In the genomic region with DNA sequence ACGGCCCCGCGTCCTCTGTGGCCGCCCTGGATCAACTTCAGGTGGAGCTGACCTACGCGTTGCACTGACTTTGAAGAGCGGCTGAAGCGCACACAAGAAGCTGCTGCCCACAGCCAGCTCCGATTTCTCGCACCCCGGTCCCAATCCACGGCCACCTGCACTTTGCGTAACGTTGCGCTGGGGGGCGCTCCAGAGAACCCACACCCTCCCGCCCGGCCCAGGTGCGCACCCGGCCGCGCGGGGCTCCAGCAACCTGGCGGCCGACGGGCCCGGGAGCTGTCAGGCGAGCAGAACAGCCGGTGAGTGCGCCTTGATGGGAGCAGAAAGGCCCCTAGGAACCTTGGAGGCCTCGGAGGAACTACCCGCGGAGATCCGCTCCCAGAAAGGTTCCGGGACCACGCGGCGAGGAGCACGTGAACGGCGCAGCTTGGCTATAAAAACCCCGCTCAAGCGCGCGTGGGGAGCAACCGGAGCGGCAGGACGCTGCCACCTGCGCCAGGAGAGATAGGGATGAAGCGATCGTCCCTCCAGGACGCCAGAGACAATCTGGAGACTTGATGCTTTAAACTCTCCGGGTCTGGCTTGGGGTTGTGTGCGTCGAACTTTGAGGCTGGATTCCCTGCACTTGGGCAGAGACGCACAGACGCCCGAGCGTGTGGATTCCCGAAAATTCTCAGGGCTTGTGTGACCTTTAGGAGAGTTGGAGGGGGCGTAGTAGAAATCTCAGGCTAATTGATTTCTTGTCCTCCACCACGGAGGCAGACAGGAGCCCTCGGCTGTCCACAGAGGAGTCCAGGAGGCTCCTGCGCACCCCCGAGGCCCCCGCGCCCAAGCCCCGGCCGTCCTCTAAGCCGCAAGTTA, we compare ENCODE assay signal across 11 cellular contexts. TPM values are rescaled to one million over a fixed set of nuclear protein-coding genes. Genes with fewer than 3 reads are reported as not detected.
DNase-seq lines count a peak whose midpoint lies in the region; ATAC-seq, FAIRE-seq and TF ChIP-seq lines count a peak whose summit lies in the region.
"Had no signal": no experiment of that assay in that cellular context is flagged by ENCODE, and none has a peak within 500 bp of the region (broad histone marks: within the 10 kb centered on the region; RNA-seq: fewer than 3 reads in every experiment).

No MANE protein-coding gene starts in this region.

- H3K4me3 Mint-ChIP-seq in neural crest cell, result peak overlapping the region; percentile 83
- no peak overlapping the region for H3K4me3 Mint-ChIP-seq in T-helper 2 cell treated with Interferon-gamma antibody and Interleukin-4, amounts not matched to agents 5 μg/mL and 100 μg/mL, for 36 hours

- H3K18ac ChIP-seq in H1 (ENCODE audit: extremely low read depth, low read length), result no peak overlapping the region

- H3K79me2 ChIP-seq in H1 (ENCODE audit: control insufficient read depth in 1 of 2, insufficient read depth in 2 of 2, low read length in 2 of 2), result no peaks in the 10 kb centered on the region

- no peak for ATAC-seq in HG03432 (IDR thresholded peaks at IDR 0.05; ENCODE audit: unreplicated experiment)

- H3K4me2 ChIP-seq in H1 (ENCODE audit: insufficient read depth in 1 of 2, low read depth in 2 of 2, low read length in 2 of 2), result peak overlapping the region; percentile 88 to 97

- no peak overlapping the region for H2BK20ac ChIP-seq in H1 (ENCODE audit: low read length)

- POLR2A ChIA-PET in H1 (lab: Charles Lee; ENCODE audit: partially characterized antibody), result no interaction called here

- no peak for TF ChIP-seq POLR2A in H1 (IDR thresholded peaks at IDR 0.05; ENCODE audit: control extremely low read depth in 1 of 2, low read depth in 2 of 2, low read length in 2 of 2)

- DNase-seq in GM03348 (ENCODE audit: low spot score) (peak; percentile 6), H1 (ENCODE audit: low read depth in 1 of 2, low spot score in 2 of 2) (peak; percentile 31 to 83), neural crest cell (ENCODE audit: low read depth, low spot score) (peak; percentile 14), NCI-H2196 (lab: John Stamatoyannopoulos, UW; ENCODE audit: unreplicated experiment) (no peak), NOMO-1 treated with dmso at 0.1 percent for 144 hours (lab: John Stamatoyannopoulos, UW; ENCODE audit: unreplicated experiment) (no peak)
- no peak for DNase-seq in T-helper 2 cell treated with Interferon-gamma antibody and Interleukin-4, amounts not matched to agents 5 μg/mL and 100 μg/mL, for 36 hours (ENCODE audit: low spot score)
- DNase-seq: NCI-H1930 had no signal

- peaks cover 16% of the 10 kb centered on the region for H3K23me2 ChIP-seq in H1 (ENCODE audit: low read depth, low read length)

- H2BK15ac ChIP-seq in H1 (ENCODE audit: low read length), result no peak overlapping the region

- TF ChIP-seq RAD21 in H1 (IDR thresholded peaks at IDR 0.05 in 1 of 2, conservative IDR thresholded peaks at IDR 0.05 in 1 of 2; ENCODE audit: low read depth in 2 of 2, low read length in 2 of 2), result peak; percentile 59 to 69

- H2AFZ ChIP-seq in H1 (ENCODE audit: low read length), result peak overlapping the region; percentile 93

- no peak overlapping the region for H3K9ac ChIP-seq in HUES48 (ENCODE audit: low read depth, low read length)
- no peak overlapping the region for H3K9ac ChIP-seq in H1 (replicated peaks in 1 of 4; ENCODE audit: extremely low read depth in 1 of 4, low read depth in 3 of 4, low read length in 3 of 4)

- WGBS in H1 (ENCODE audit: extremely low coverage in 1 of 2, insufficient coverage in 1 of 2, insufficient read length in 1 of 2, insufficient replicate concordance in 2 of 2, low coverage in 1 of 2, low lambda C conversion rate in 2 of 2, missing lambda C conversion rate in 1 of 2), 2 experiments, result 3% methylated on average over 70 of the region's 70 CpGs; no CpG with 5 or more reads in 1 of the 2 experiments

- H2AK5ac ChIP-seq in H1 (ENCODE audit: low read depth, low read length), result no peak overlapping the region

- H3K36me3 ChIP-seq in HUES48 (ENCODE audit: control insufficient read depth, insufficient read depth, low read length) (no peaks in the 10 kb centered on the region), H1 (ENCODE audit: control insufficient read depth in 2 of 4, insufficient read depth in 4 of 4, low read length in 3 of 4) (no peaks in the 10 kb centered on the region)

- FAIRE-seq in H1 (lab: Jason Lieb, UNC), result no peak

- H4K20me1 ChIP-seq in H1 (replicated peaks in 1 of 2; ENCODE audit: control insufficient read depth in 1 of 2, insufficient read depth in 2 of 2, low read length in 2 of 2), result peaks cover 0 to 8% of the 10 kb centered on the region in 2 experiments

- no peak overlapping the region for H4K91ac ChIP-seq in H1 (replicated peaks; ENCODE audit: insufficient read length, low read length)

- H3K27ac Mint-ChIP-seq in neural crest cell (ENCODE audit: unreplicated experiment), result no peak overlapping the region
- H3K27ac Mint-ChIP-seq in T-helper 2 cell treated with Interferon-gamma antibody and Interleukin-4, amounts not matched to agents 5 μg/mL and 100 μg/mL, for 36 hours, result no peak overlapping the region

- H3K36me3 Mint-ChIP-seq in neural crest cell (ENCODE audit: low read depth), result no peaks in the 10 kb centered on the region
- no peaks in the 10 kb centered on the region for H3K36me3 Mint-ChIP-seq in T-helper 2 cell treated with Interferon-gamma antibody and Interleukin-4, amounts not matched to agents 5 μg/mL and 100 μg/mL, for 36 hours (ENCODE audit: low read depth)

- no peak overlapping the region for H3K23ac ChIP-seq in H1 (ENCODE audit: insufficient read length)

- H2BK120ac ChIP-seq in H1 (replicated peaks; ENCODE audit: low read depth, low read length), result no peak overlapping the region

- no peak overlapping the region for H2BK12ac ChIP-seq in H1 (ENCODE audit: low read depth, low read length)

- H3K4ac ChIP-seq in H1 (replicated peaks; ENCODE audit: insufficient read length, low read depth, low read length), result no peak overlapping the region

- peak overlapping the region; percentile 67 for H3K4me3 ChIP-seq in HUES48 (ENCODE audit: low read depth, low read length)
- H3K4me3 ChIP-seq in H1 (ENCODE audit: extremely low read depth in 1 of 4, insufficient read depth in 2 of 4, low read depth in 3 of 4, low read length in 4 of 4), result peak overlapping the region; percentile 41 to 70 (median 52)

- no peak overlapping the region for H2BK5ac ChIP-seq in H1 (ENCODE audit: low read depth, low read length)

- no peak overlapping the region for H4K5ac ChIP-seq in H1 (ENCODE audit: insufficient read length, low read depth, low read length)

- H4K8ac ChIP-seq in H1 (ENCODE audit: extremely low read depth, insufficient read depth, low read length), result no peak overlapping the region

- no peaks in the 10 kb centered on the region for H3K9me3 Mint-ChIP-seq in neural crest cell
- H3K9me3 Mint-ChIP-seq in T-helper 2 cell treated with Interferon-gamma antibody and Interleukin-4, amounts not matched to agents 5 μg/mL and 100 μg/mL, for 36 hours, result no peaks in the 10 kb centered on the region

- peaks cover 98% of the 10 kb centered on the region for H3K27me3 Mint-ChIP-seq in neural crest cell (ENCODE audit: low read depth)
- H3K27me3 Mint-ChIP-seq in T-helper 2 cell treated with Interferon-gamma antibody and Interleukin-4, amounts not matched to agents 5 μg/mL and 100 μg/mL, for 36 hours (ENCODE audit: low read depth), result peaks cover 52% of the 10 kb centered on the region

- no peak for TF ChIP-seq EP300 in H1 (IDR thresholded peaks at IDR 0.05; ENCODE audit: borderline replicate concordance in 1 of 2, low read depth in 2 of 2, low read length in 2 of 2)

- H3K27ac ChIP-seq in HUES48 (ENCODE audit: low read depth, low read length) (no peak overlapping the region), H1 (ENCODE audit: low read depth, low read length) (no peak overlapping the region)

- H3K4me1 Mint-ChIP-seq in neural crest cell, result peaks cover 8% of the 10 kb centered on the region
- no peaks in the 10 kb centered on the region for H3K4me1 Mint-ChIP-seq in T-helper 2 cell treated with Interferon-gamma antibody and Interleukin-4, amounts not matched to agents 5 μg/mL and 100 μg/mL, for 36 hours (ENCODE audit: low read depth)

- H3K4me1 ChIP-seq in HUES48 (ENCODE audit: control insufficient read depth, insufficient read depth, low read length), result peaks cover 8% of the 10 kb centered on the region
- peaks cover 0 to 6% (median 1%) of the 10 kb centered on the region in 4 experiments; a peak in 5 of 7 replicates for H3K4me1 ChIP-seq in H1 (replicated peaks in 1 of 4; ENCODE audit: control insufficient read depth in 3 of 4, insufficient read depth in 4 of 4, low read length in 3 of 4)

- H3K79me1 ChIP-seq in H1 (ENCODE audit: low read depth, low read length), result no peaks in the 10 kb centered on the region

- no peak overlapping the region for H3K14ac ChIP-seq in H1 (ENCODE audit: insufficient read length)

- TF ChIP-seq CTCF in H1 (IDR thresholded peaks at IDR 0.05; ENCODE audit: control extremely low read depth in 1 of 3, insufficient read depth in 1 of 3, low read depth in 1 of 3, low read length in 3 of 3) (peak; percentile 73 to 84 (median 82)), neural crest cell (conservative IDR thresholded peaks at IDR 0.05) (peak; percentile 47)

- H3K27me3 ChIP-seq in HUES48 (ENCODE audit: control insufficient read depth, insufficient read depth, low read length) (peaks cover 96% of the 10 kb centered on the region), H1 (replicated peaks in 1 of 4; ENCODE audit: control insufficient read depth in 3 of 4, extremely low read depth in 1 of 4, insufficient read depth in 3 of 4, low read length in 3 of 4) (peaks cover 15 to 65% (median 57%) of the 10 kb centered on the region in 4 experiments)

- no peaks in the 10 kb centered on the region for H3K9me3 ChIP-seq in HUES48 (ENCODE audit: control insufficient read depth, insufficient read depth, low read length)
- H3K9me3 ChIP-seq in H1 (ENCODE audit: insufficient read depth in 2 of 2, low read depth in 1 of 2, low read length in 1 of 2), result no peaks in the 10 kb centered on the region

- CTCF ChIA-PET in H1 (lab: Charles Lee; ENCODE audit: partially characterized antibody), result interaction anchor here (0.6 to 2.5 kb wide), 26 partner anchors 10 to 419 kb away, joined by 3 to 14 read pairs (median 4); no protein-coding TSS in a partner anchor

- H3K56ac ChIP-seq in H1 (replicated peaks; ENCODE audit: insufficient read length, low read depth, low read length), result no peak overlapping the region

TF ChIP-seq in H1, 55 proteins besides CTCF, POLR2A, EP300 and RAD21 (continues in another document):
- no peak for TF ChIP-seq CBX8 (IDR thresholded peaks at IDR 0.05; ENCODE audit: borderline replicate concordance, low read depth, low read length)

RNA-seq across cellular contexts. Expression of a gene that starts 0.6 kb away (rescaled TPM):
- total RNA-seq in H1 (2021; fragmentation: NEBNext Ultra II Directional; extraction: Animal tissue kit (Norgen Biotek cat#: 25700)), result not detected in 2 replicates
- polyA plus RNA-seq in H1 (2011; rRNA removed), result under 0.01 and 0.02 TPM in 2 replicates
- polyA plus RNA-seq in H1 (2011; cell fraction: cytosol; rRNA removed), result not detected
- 0.01 TPM for polyA plus RNA-seq in H1 (2011; cell fraction: nucleus; rRNA removed)
- 0.01 TPM in 1 of 4 replicates, not detected in the others for polyA plus RNA-seq in H1 (2012, experiment 1 of 2)
- not detected for polyA plus RNA-seq in H1 (2012, experiment 2 of 2)
- under 0.01 TPM for polyA plus RNA-seq in H1 (2013, experiment 1 of 2)
- polyA plus RNA-seq in H1 (2013, experiment 2 of 2), result under 0.01 TPM
- polyA minus RNA-seq in H1 (2011; rRNA and poly(A)+ RNA removed), result not detected in 2 replicates
- not detected for polyA minus RNA-seq in H1 (2011; cell fraction: cytosol; rRNA and poly(A)+ RNA removed)
- not detected for polyA minus RNA-seq in H1 (2011; cell fraction: nucleus; rRNA and poly(A)+ RNA removed)
- total RNA-seq in neural crest cell, result 0.02 and 0.05 TPM in 2 replicates
- total RNA-seq: chondrocyte, osteoblast had no signal

Comparison
In these comparisons a context has a peak if more than half of its experiments do, and no peak if none do; other contexts are left out.
1. DNase-seq: peak in GM03348 (single experiment), H1 (2 of 2) and neural crest cell (single experiment); none in NCI-H2196 (single experiment), T-helper 2 cell treated with Interferon-gamma antibody and Interleukin-4, amounts not matched to agents 5 μg/mL and 100 μg/mL, for 36 hours (single experiment) and NOMO-1 treated with dmso at 0.1 percent for 144 hours (single experiment).